Comparison of ENCODE assay signal across 10 cellular contexts in genomic region chr2:189163889-189164288, GRCh38. TPM values are rescaled to one million over a fixed set of nuclear protein-coding genes. Genes with fewer than 3 reads are reported as not detected.
A peak's percentile ranks its signal among the peaks of the same experiment; 100 is the strongest.
DNase-seq lines count a peak whose midpoint lies in the region; ATAC-seq and TF ChIP-seq lines count a peak whose summit lies in the region.
"Had no signal": no experiment of that assay in that cellular context is flagged by ENCODE, and none has a peak within 500 bp of the region (broad histone marks: within the 10 kb centered on the region; RNA-seq: fewer than 3 reads in every experiment).

No MANE protein-coding gene starts in this region.

- CTCF ChIA-PET in HCT116 (lab: Charles Lee): interaction anchor here (1.5 to 1.6 kb wide), 2 partner anchors 14 to 20 kb away, joined by 5 to 12 read pairs; no protein-coding TSS in a partner anchor
- CTCF ChIA-PET in mammary epithelial cell (lab: Charles Lee; ENCODE audit: low non-redundant PET): no interaction called here
- CTCF ChIA-PET in CD8-positive, alpha-beta T cell (lab: Charles Lee): interaction anchor here (1.9 kb wide), 1 partner anchor 9 kb away, joined by 4 read pairs; no protein-coding TSS in a partner anchor

- ATAC-seq in HCT116: no peak
- no peak for ATAC-seq in CD8-positive, alpha-beta T cell

- DNase-seq in HCT116 (ENCODE audit: low read depth, low spot score): no peak
- DNase-seq in mammary epithelial cell: no peak
- peak; percentile 50 for DNase-seq in left kidney (ENCODE audit: low read depth, low spot score)
- no peak for DNase-seq in testis
- DNase-seq in tibial nerve (ENCODE audit: low spot score in 2 of 2): no peak
- no peak for DNase-seq in CD8-positive, alpha-beta T cell
- no peak for DNase-seq in NOMO-1 treated with DMSO at 0.1 percent for 48 hours (lab: John Stamatoyannopoulos, UW; ENCODE audit: unreplicated experiment)
- DNase-seq in activated CD4-positive, alpha-beta T cell treated with anti-CD3 and anti-CD28 coated beads for 4 hours: no peak
- DNase-seq: activated CD8-positive, alpha-beta memory T cell treated with anti-CD3 and anti-CD28 coated beads for 24 hours; caudate nucleus had no signal

- H3K36me3 ChIP-seq in HCT116 (ENCODE audit: control insufficient read depth in 1 of 2, insufficient read depth in 2 of 2, low read length in 2 of 2): no peaks in the 10 kb centered on the region
- H3K36me3 ChIP-seq in mammary epithelial cell (ENCODE audit: insufficient read depth, low read length): no peaks in the 10 kb centered on the region
- H3K36me3 ChIP-seq in testis (ENCODE audit: low read depth, missing control alignments): no peaks in the 10 kb centered on the region
- no peaks in the 10 kb centered on the region for H3K36me3 ChIP-seq in tibial nerve
- H3K36me3 ChIP-seq in CD8-positive, alpha-beta T cell (ENCODE audit: insufficient read depth, low read length): no peaks in the 10 kb centered on the region

- no peaks in the 10 kb centered on the region for H3K4me1 Mint-ChIP-seq in CD8-positive, alpha-beta T cell (ENCODE audit: low read depth)

- no peak for TF ChIP-seq EP300 in tibial nerve (IDR thresholded peaks at IDR 0.05)

- H3K27ac Mint-ChIP-seq in CD8-positive, alpha-beta T cell: no peak overlapping the region

- dilution Hi-C loops in mammary epithelial cell (cut with HindIII; ENCODE audit: low sequenced_read_pairs): loop anchor here (5.0 kb wide), 1 partner anchor 43 kb away; no protein-coding TSS in a partner anchor

- BruUV-seq in HCT116 (replicated peaks; lab: Mats Ljungman, UMichigan) (no TSS peak), mammary epithelial cell (replicated peaks; lab: Mats Ljungman, UMichigan) (no TSS peak)

- H2AFZ ChIP-seq in HCT116 (ENCODE audit: low read depth, low read length, poor library complexity, severe bottlenecking) (peak overlapping the region; percentile 45), mammary epithelial cell (ENCODE audit: low read depth, low read length) (peak overlapping the region; percentile 67)

- no peaks in the 10 kb centered on the region for H3K9me2 ChIP-seq in HCT116 (ENCODE audit: insufficient read depth)

- H3K4me3 ChIP-seq in HCT116 (replicated peaks in 1 of 2; ENCODE audit: low read depth in 1 of 2, low read length in 2 of 2) (no peak overlapping the region), mammary epithelial cell (replicated peaks in 1 of 3; ENCODE audit: insufficient read depth in 1 of 3, low read depth in 2 of 3, low read length in 3 of 3) (no peak overlapping the region), testis (no peak overlapping the region), tibial nerve (no peak overlapping the region)
- H3K4me3 ChIP-seq in CD8-positive, alpha-beta T cell (ENCODE audit: low read depth, low read length): no peak overlapping the region

- no peaks in the 10 kb centered on the region for H3K27me3 ChIP-seq in HCT116 (ENCODE audit: insufficient read depth, low read length)
- H3K27me3 ChIP-seq in mammary epithelial cell (ENCODE audit: insufficient read depth, low read length): no peaks in the 10 kb centered on the region
- no peaks in the 10 kb centered on the region for H3K27me3 ChIP-seq in testis
- no peaks in the 10 kb centered on the region for H3K27me3 ChIP-seq in tibial nerve
- H3K27me3 ChIP-seq in CD8-positive, alpha-beta T cell (ENCODE audit: insufficient read depth, low read length): no peaks in the 10 kb centered on the region

- intact Hi-C loops in HCT116 (cut with micrococcal nuclease): no loop called here
- intact Hi-C loops in mammary epithelial cell (cut with micrococcal nuclease): no loop called here
- intact Hi-C loops in testis (cut with DNase I; ENCODE audit: low total_unique reads): no loop called here
- intact Hi-C loops in CD8-positive, alpha-beta T cell (cut with DNase I, micrococcal nuclease): no loop called here

- TF ChIP-seq POLR2A in HCT116 (IDR thresholded peaks at IDR 0.05; ENCODE audit: borderline replicate concordance, extremely low read depth, insufficient read depth, insufficient read length): no peak
- no peak for TF ChIP-seq POLR2A in testis (IDR thresholded peaks at IDR 0.05)
- TF ChIP-seq POLR2A in tibial nerve (IDR thresholded peaks at IDR 0.05): no peak

- H3K9me3 ChIP-seq in HCT116 (ENCODE audit: control insufficient read depth in 1 of 2, insufficient read depth in 1 of 2, low read depth in 1 of 2, low read length in 2 of 2): no peaks in the 10 kb centered on the region
- no peaks in the 10 kb centered on the region for H3K9me3 ChIP-seq in mammary epithelial cell (replicated peaks; ENCODE audit: insufficient read depth, low read length)
- H3K9me3 ChIP-seq in testis: no peaks in the 10 kb centered on the region
- H3K9me3 ChIP-seq in tibial nerve: no peaks in the 10 kb centered on the region
- no peaks in the 10 kb centered on the region for H3K9me3 ChIP-seq in CD8-positive, alpha-beta T cell (ENCODE audit: low read length)

- 37% methylated on average over 3 of the region's 3 CpGs for WGBS in mammary epithelial cell (ENCODE audit: low coverage, missing lambda C conversion rate)
- 33 to 43% methylated on average over 3 of the region's 3 CpGs for WGBS in testis, 2 donors
- 12 to 20% methylated on average over 3 of the region's 3 CpGs for WGBS in tibial nerve, 2 donors

- H3K27ac ChIP-seq in HCT116 (ENCODE audit: low read depth, low read length): no peak overlapping the region
- no peak overlapping the region for H3K27ac ChIP-seq in mammary epithelial cell (ENCODE audit: insufficient read depth, low read depth, low read length)
- peak overlapping the region; percentile 18 to 50 for H3K27ac ChIP-seq in testis
- H3K27ac ChIP-seq in tibial nerve: peak overlapping the region in 2 of 4 donors; percentile 66 to 79
- H3K27ac ChIP-seq in CD8-positive, alpha-beta T cell (ENCODE audit: low read depth, low read length): no peak overlapping the region

- in situ Hi-C loops in mammary epithelial cell (cut with MboI; ENCODE audit: low sequenced_read_pairs in 2 of 2): no loop called here

- H3K79me2 ChIP-seq in HCT116 (ENCODE audit: insufficient read depth, low read length) (no peaks in the 10 kb centered on the region), mammary epithelial cell (ENCODE audit: insufficient read depth, low read length) (peaks cover 6% of the 10 kb centered on the region)

- no peaks in the 10 kb centered on the region for H3K4me1 ChIP-seq in HCT116 (ENCODE audit: control insufficient read depth in 1 of 2, insufficient read depth in 2 of 2, low read length in 2 of 2)
- peaks cover 9% of the 10 kb centered on the region for H3K4me1 ChIP-seq in mammary epithelial cell (ENCODE audit: insufficient read depth, low read length)
- peaks cover 4% of the 10 kb centered on the region for H3K4me1 ChIP-seq in testis
- H3K4me1 ChIP-seq in tibial nerve: peaks cover 0 to 91% (median 26%) of the 10 kb centered on the region in 4 donors
- H3K4me1 ChIP-seq in CD8-positive, alpha-beta T cell (ENCODE audit: insufficient read depth, low read length): no peaks in the 10 kb centered on the region

- H3K9me3 Mint-ChIP-seq in CD8-positive, alpha-beta T cell: no peaks in the 10 kb centered on the region

- H3K27me3 Mint-ChIP-seq in CD8-positive, alpha-beta T cell (ENCODE audit: low read depth): peaks cover 2% of the 10 kb centered on the region

- RAD21 ChIA-PET in HCT116 (lab: Charles Lee; ENCODE audit: low non-redundant PET in 1 of 2, low total read pairs in 2 of 2, uncharacterized antibody in 2 of 2, unreplicated experiment in 2 of 2): no interaction called here

- TF ChIP-seq RAD21 in HCT116 (IDR thresholded peaks at IDR 0.05; ENCODE audit: low read depth): no peak

- no peaks in the 10 kb centered on the region for H4K20me1 ChIP-seq in HCT116 (ENCODE audit: insufficient read depth)
- H4K20me1 ChIP-seq in mammary epithelial cell (ENCODE audit: insufficient read depth, low read length): no peaks in the 10 kb centered on the region

- no peaks in the 10 kb centered on the region for H3K36me3 Mint-ChIP-seq in CD8-positive, alpha-beta T cell

- TF ChIP-seq CTCF in HCT116 (IDR thresholded peaks at IDR 0.05 in 2 of 3, conservative IDR thresholded peaks at IDR 0.05 in 1 of 3; ENCODE audit: borderline replicate concordance in 1 of 3, insufficient read depth in 1 of 3, low read depth in 2 of 3, low read length in 2 of 3) (no peak), mammary epithelial cell (conservative IDR thresholded peaks at IDR 0.05 in 1 of 2, IDR thresholded peaks at IDR 0.05 in 1 of 2; ENCODE audit: extremely low read depth in 1 of 2, insufficient read depth in 1 of 2, low read depth in 1 of 2, low read length in 2 of 2) (no peak), testis (IDR thresholded peaks at IDR 0.05) (no peak), tibial nerve (IDR thresholded peaks at IDR 0.05) (no peak)
- TF ChIP-seq CTCF in CD8-positive, alpha-beta T cell (IDR thresholded peaks at IDR 0.05): no peak

- H3K4me2 ChIP-seq in HCT116 (ENCODE audit: low read length): no peak overlapping the region
- no peak overlapping the region for H3K4me2 ChIP-seq in mammary epithelial cell (ENCODE audit: insufficient read depth, low read depth, low read length)

- H3K4me3 Mint-ChIP-seq in CD8-positive, alpha-beta T cell: no peak overlapping the region

- H3K9ac ChIP-seq in HCT116 (ENCODE audit: low read length) (no peak overlapping the region), mammary epithelial cell (ENCODE audit: insufficient read depth, low read length) (no peak overlapping the region)

- POLR2A ChIA-PET in HCT116 (lab: Charles Lee): no interaction called here
- POLR2A ChIA-PET in CD8-positive, alpha-beta T cell (lab: Charles Lee): interaction anchor here (0.7 kb wide), 2 partner anchors 8 to 47 kb away, joined by 3 to 4 read pairs; no protein-coding TSS in a partner anchor

TF ChIP-seq in HCT116, 20 proteins besides CTCF, POLR2A, EP300 and RAD21:
- TF ChIP-seq EZH2phosphoT487 (IDR thresholded peaks at IDR 0.05; ENCODE audit: borderline replicate concordance): no peak

RNA-seq across cellular contexts. Expression of gene COL5A2, which starts 15.7 kb away (rescaled TPM):
- 2.3 TPM for total RNA-seq in HCT116 (2021; ENCODE audit: unreplicated experiment)
- polyA plus RNA-seq in HCT116 (2012): 0.47 and 1.2 TPM in 2 replicates
- 10 to 100 TPM in 1 of 2 donors, 1 to 10 TPM in 1; 9.6 to 51.7 TPM for total RNA-seq in mammary epithelial cell
- polyA plus RNA-seq in mammary epithelial cell: 13.3 TPM
- 25.6 TPM for polyA minus RNA-seq in mammary epithelial cell
- total RNA-seq in testis: 10 to 100 TPM; 12.9 to 15.7 TPM
- polyA plus RNA-seq in testis (ENCODE audit: insufficient read depth, low read depth, low replicate concordance): 24.7 TPM
- 10 to 100 TPM; 34.7 to 60.4 (median 51.4) TPM for total RNA-seq in tibial nerve
- total RNA-seq in CD8-positive, alpha-beta T cell: under 1 TPM; 0.27 to 0.39 TPM

Comparison
In these comparisons a context has a peak if more than half of its experiments do, and no peak if none do; other contexts are left out.
1. H3K27ac ChIP-seq: peak in testis (2 of 2); none in HCT116 (single experiment), mammary epithelial cell (single experiment) and CD8-positive, alpha-beta T cell (single experiment).